8 cellular contexts compared by ENCODE assay signal in the genomic region with DNA sequence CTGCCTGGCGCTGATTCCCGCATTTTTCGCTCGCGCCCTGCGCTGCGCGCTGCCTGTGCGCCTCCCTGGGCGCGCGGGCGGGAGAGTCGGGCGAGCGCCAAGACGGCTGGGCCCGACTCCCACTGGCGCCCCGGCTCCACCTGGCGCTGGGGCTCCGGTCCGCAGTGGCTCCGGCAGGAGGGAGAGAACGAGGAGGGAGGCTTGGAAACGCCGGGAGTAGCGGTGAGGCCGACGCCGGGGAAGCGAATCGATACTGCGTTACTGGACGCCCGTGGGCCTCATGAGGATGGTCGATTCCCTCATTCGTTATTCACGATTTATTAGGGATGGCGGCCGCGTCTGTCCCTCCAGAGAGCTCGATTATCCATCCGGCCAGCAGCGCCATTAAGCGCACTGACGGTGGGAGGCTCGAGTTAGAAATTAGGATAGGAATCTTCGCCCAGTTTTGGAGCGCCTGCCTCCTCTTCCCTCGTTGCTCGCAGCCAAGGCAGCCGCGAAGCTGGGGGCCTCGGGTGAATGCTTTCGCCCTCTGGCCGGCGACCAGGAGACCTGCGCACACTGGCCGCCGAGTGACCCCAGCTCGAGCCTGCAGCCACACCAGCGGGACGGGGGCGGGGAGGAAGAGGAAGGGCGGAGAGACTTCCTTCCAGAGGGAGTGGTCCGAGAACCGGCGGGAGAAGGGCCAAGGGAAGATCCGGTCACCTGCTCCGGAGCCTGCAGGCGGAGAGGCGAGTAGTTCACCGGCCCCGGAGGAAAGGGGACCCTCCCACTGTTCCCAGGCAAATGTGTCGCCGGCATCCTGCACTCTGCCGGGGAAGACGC. TPM values are rescaled to one million over a fixed set of nuclear protein-coding genes. Genes with fewer than 3 reads are reported as not detected.
DNase-seq lines count a peak whose midpoint lies in the region; ATAC-seq and TF ChIP-seq lines count a peak whose summit lies in the region.

No MANE protein-coding gene starts in this region.

- peaks cover 49% of the 10 kb centered on the region for H3K27me3 Mint-ChIP-seq in activated T-cell treated with anti-CD3 and anti-CD28 coated beads, Interleukin-2, amount 50 U/mL, for 4 hours (ENCODE audit: low read depth)
- peaks cover 60% of the 10 kb centered on the region for H3K27me3 Mint-ChIP-seq in activated naive CD8-positive, alpha-beta T cell treated with anti-CD3 and anti-CD28 coated beads for 36 hours

- intact Hi-C loops in heart left ventricle (cut with DNase I), result loop anchor here in 4 of 10 donors (2.0 to 5.0 kb wide), 6 partner anchors 19 to 403 kb away; a partner anchor contains a TSS

- peak in 3 of 12 donors; percentile 15 to 31 (median 15) for TF ChIP-seq CTCF in heart left ventricle (IDR thresholded peaks at IDR 0.05)
- peak; percentile 21 for TF ChIP-seq CTCF in parathyroid adenoma (IDR thresholded peaks at IDR 0.05)

- peak overlapping the region; percentile 85 for H3K9ac ChIP-seq in parathyroid adenoma

- peak overlapping the region; percentile 93 for H3K4me2 ChIP-seq in parathyroid adenoma (ENCODE audit: low read length)

- H3K4me1 Mint-ChIP-seq in activated T-cell treated with anti-CD3 and anti-CD28 coated beads, Interleukin-2, amount 50 U/mL, for 4 hours (ENCODE audit: low read depth), result peaks cover 45% of the 10 kb centered on the region
- H3K4me1 Mint-ChIP-seq in activated naive CD8-positive, alpha-beta T cell treated with anti-CD3 and anti-CD28 coated beads for 36 hours, result peaks cover 39% of the 10 kb centered on the region

- H3K36me3 ChIP-seq in heart left ventricle, result peaks cover 0 to 9% (median 3%) of the 10 kb centered on the region in 9 donors
- no peaks in the 10 kb centered on the region for H3K36me3 ChIP-seq in parathyroid adenoma (ENCODE audit: control insufficient read depth, insufficient read depth, low read length)

- H3K4me3 ChIP-seq in heart left ventricle (peak overlapping the region; percentile 43 to 98 (median 93)), parathyroid adenoma (ENCODE audit: low read depth, low read length) (peak overlapping the region; percentile 88)

- DNase-seq in activated T-cell treated with anti-CD3 and anti-CD28 coated beads, Interleukin-2, amount 50 U/mL, for 4 hours, result no peak
- no peak for DNase-seq in activated T-cell treated with anti-CD3 and anti-CD28 coated beads, Interleukin-2, amount 50 U/mL, for 1 hour
- DNase-seq in NCI-H2196 treated with DMSO at 0.1 percent for 48 hours (lab: John Stamatoyannopoulos, UW; ENCODE audit: unreplicated experiment) (peak; percentile 33), heart left ventricle (peak; percentile 93 to 96 (median 95)), NAMALWA (ENCODE audit: low spot score) (no peak)
- DNase-seq in activated naive CD8-positive, alpha-beta T cell treated with anti-CD3 and anti-CD28 coated beads for 36 hours, result no peak

- ATAC-seq in activated T-cell treated with anti-CD3 and anti-CD28 coated beads, Interleukin-2, amount 50 U/mL, for 4 hours, result no peak
- ATAC-seq in heart left ventricle (peak; percentile 28 to 71 (median 56)), HG03135 (IDR thresholded peaks at IDR 0.05; ENCODE audit: unreplicated experiment) (no peak)

- peak overlapping the region; percentile 74 for H2AFZ ChIP-seq in parathyroid adenoma

- H3K4me3 Mint-ChIP-seq in activated T-cell treated with anti-CD3 and anti-CD28 coated beads, Interleukin-2, amount 50 U/mL, for 4 hours, result peak overlapping the region; percentile 99
- peak overlapping the region; percentile 58 for H3K4me3 Mint-ChIP-seq in activated naive CD8-positive, alpha-beta T cell treated with anti-CD3 and anti-CD28 coated beads for 36 hours

- TF ChIP-seq POLR2A in heart left ventricle (IDR thresholded peaks at IDR 0.05), result peak in 1 of 2 donors; percentile 64

- H3K27ac Mint-ChIP-seq in activated naive CD8-positive, alpha-beta T cell treated with anti-CD3 and anti-CD28 coated beads for 36 hours, result no peak overlapping the region

- peaks cover 0 to 81% (median 52%) of the 10 kb centered on the region in 12 donors for H3K4me1 ChIP-seq in heart left ventricle
- peaks cover 31% of the 10 kb centered on the region for H3K4me1 ChIP-seq in parathyroid adenoma

- 0 to 1% (median 1%) methylated on average over 24 to 79 of the region's 79 CpGs for WGBS in heart left ventricle, 4 donors

- H3K9me3 ChIP-seq in heart left ventricle (no peaks in the 10 kb centered on the region), parathyroid adenoma (ENCODE audit: control insufficient read depth, low read length) (no peaks in the 10 kb centered on the region)

- peaks cover 10% of the 10 kb centered on the region for H3K36me3 Mint-ChIP-seq in activated T-cell treated with anti-CD3 and anti-CD28 coated beads, Interleukin-2, amount 50 U/mL, for 4 hours (ENCODE audit: insufficient read depth)
- peaks cover 18% of the 10 kb centered on the region for H3K36me3 Mint-ChIP-seq in activated naive CD8-positive, alpha-beta T cell treated with anti-CD3 and anti-CD28 coated beads for 36 hours

- H3K79me2 ChIP-seq in parathyroid adenoma, result peaks cover 25% of the 10 kb centered on the region

- H3K9me3 Mint-ChIP-seq in activated T-cell treated with anti-CD3 and anti-CD28 coated beads, Interleukin-2, amount 50 U/mL, for 4 hours, result no peaks in the 10 kb centered on the region
- peaks cover 1% of the 10 kb centered on the region for H3K9me3 Mint-ChIP-seq in activated naive CD8-positive, alpha-beta T cell treated with anti-CD3 and anti-CD28 coated beads for 36 hours

- peaks cover 0 to 27% (median 0%) of the 10 kb centered on the region in 9 donors for H3K27me3 ChIP-seq in heart left ventricle
- H3K27me3 ChIP-seq in parathyroid adenoma (ENCODE audit: control insufficient read depth, insufficient read depth, low read length), result no peaks in the 10 kb centered on the region

- H3K27ac ChIP-seq in heart left ventricle (peak overlapping the region; percentile 87 to 99 (median 96)), parathyroid adenoma (peak overlapping the region; percentile 96)

RNA-seq across cellular contexts. Expression of a gene that starts 1.3 kb away (rescaled TPM):
- under 1 TPM; 0.16 to 0.58 (median 0.43) TPM for total RNA-seq in activated T-cell treated with anti-CD3 and anti-CD28 coated beads, Interleukin-2, amount 50 U/mL, for 4 hours
- under 1 TPM; 0.40 to 0.74 TPM for total RNA-seq in activated naive CD8-positive, alpha-beta T cell treated with anti-CD3 and anti-CD28 coated beads for 36 hours
- 10 to 100 TPM in 7 of 9 donors, 1 to 10 TPM in 2; 3.8 to 26.3 (median 21.9) TPM for total RNA-seq in heart left ventricle
- polyA plus RNA-seq in heart left ventricle, result 10 to 100 TPM; 16.5 to 33.6 TPM

RNA-seq across cellular contexts. Expression of a gene that starts 3.1 kb away (rescaled TPM):
- total RNA-seq in activated T-cell treated with anti-CD3 and anti-CD28 coated beads, Interleukin-2, amount 50 U/mL, for 4 hours, result 100 to 1,000 TPM; 527 to 569 (median 554) TPM
- total RNA-seq in activated naive CD8-positive, alpha-beta T cell treated with anti-CD3 and anti-CD28 coated beads for 36 hours, result 100 to 1,000 TPM; 284 to 288 TPM
- 100 to 1,000 TPM; 145 to 305 (median 194) TPM for total RNA-seq in heart left ventricle
- polyA plus RNA-seq in heart left ventricle, result 100 to 1,000 TPM; 298 to 304 TPM

RNA-seq across cellular contexts. Expression of a gene that starts 19.3 kb away (rescaled TPM):
- 10 to 100 TPM; 47.2 to 73.3 (median 67.8) TPM for total RNA-seq in activated T-cell treated with anti-CD3 and anti-CD28 coated beads, Interleukin-2, amount 50 U/mL, for 4 hours
- total RNA-seq in activated naive CD8-positive, alpha-beta T cell treated with anti-CD3 and anti-CD28 coated beads for 36 hours, result 10 to 100 TPM; 54.3 to 57.4 TPM
- 10 to 100 TPM; 21.2 to 80.3 (median 65.4) TPM for total RNA-seq in heart left ventricle
- polyA plus RNA-seq in heart left ventricle, result 10 to 100 TPM; 61.4 to 65.1 TPM

RNA-seq across cellular contexts. Expression of a gene that starts 44.4 kb away (rescaled TPM):
- 100 to 1,000 TPM; 263 to 315 (median 286) TPM for total RNA-seq in activated T-cell treated with anti-CD3 and anti-CD28 coated beads, Interleukin-2, amount 50 U/mL, for 4 hours
- total RNA-seq in activated naive CD8-positive, alpha-beta T cell treated with anti-CD3 and anti-CD28 coated beads for 36 hours, result 100 to 1,000 TPM; 125 to 130 TPM
- total RNA-seq in heart left ventricle, result 10 to 100 TPM; 43.6 to 91.3 (median 68.3) TPM
- 10 to 100 TPM; 35.2 to 71.1 TPM for polyA plus RNA-seq in heart left ventricle

RNA-seq across cellular contexts. Expression of a gene that starts 49.9 kb away (rescaled TPM):
- 10 to 100 TPM; 33.6 to 40.5 (median 39.3) TPM for total RNA-seq in activated T-cell treated with anti-CD3 and anti-CD28 coated beads, Interleukin-2, amount 50 U/mL, for 4 hours
- 10 to 100 TPM; 39.6 to 41.1 TPM for total RNA-seq in activated naive CD8-positive, alpha-beta T cell treated with anti-CD3 and anti-CD28 coated beads for 36 hours
- 10 to 100 TPM; 39.4 to 55.0 (median 48.5) TPM for total RNA-seq in heart left ventricle
- 10 to 100 TPM; 23.3 to 38.9 TPM for polyA plus RNA-seq in heart left ventricle

Comparison
In these comparisons a context has a peak if more than half of its experiments do, and no peak if none do; other contexts are left out.
1. ATAC-seq: peak in heart left ventricle (4 of 4); none in activated T-cell treated with anti-CD3 and anti-CD28 coated beads, Interleukin-2, amount 50 U/mL, for 4 hours (0 of 2) and HG03135 (single experiment).
2. DNase-seq: peak in NCI-H2196 treated with DMSO at 0.1 percent for 48 hours (single experiment) and heart left ventricle (5 of 5); none in activated T-cell treated with anti-CD3 and anti-CD28 coated beads, Interleukin-2, amount 50 U/mL, for 4 hours (single experiment), activated T-cell treated with anti-CD3 and anti-CD28 coated beads, Interleukin-2, amount 50 U/mL, for 1 hour (single experiment), activated naive CD8-positive, alpha-beta T cell treated with anti-CD3 and anti-CD28 coated beads for 36 hours (single experiment) and NAMALWA (single experiment).